ENCODE assay signal across 13 cellular contexts in the genomic region with DNA sequence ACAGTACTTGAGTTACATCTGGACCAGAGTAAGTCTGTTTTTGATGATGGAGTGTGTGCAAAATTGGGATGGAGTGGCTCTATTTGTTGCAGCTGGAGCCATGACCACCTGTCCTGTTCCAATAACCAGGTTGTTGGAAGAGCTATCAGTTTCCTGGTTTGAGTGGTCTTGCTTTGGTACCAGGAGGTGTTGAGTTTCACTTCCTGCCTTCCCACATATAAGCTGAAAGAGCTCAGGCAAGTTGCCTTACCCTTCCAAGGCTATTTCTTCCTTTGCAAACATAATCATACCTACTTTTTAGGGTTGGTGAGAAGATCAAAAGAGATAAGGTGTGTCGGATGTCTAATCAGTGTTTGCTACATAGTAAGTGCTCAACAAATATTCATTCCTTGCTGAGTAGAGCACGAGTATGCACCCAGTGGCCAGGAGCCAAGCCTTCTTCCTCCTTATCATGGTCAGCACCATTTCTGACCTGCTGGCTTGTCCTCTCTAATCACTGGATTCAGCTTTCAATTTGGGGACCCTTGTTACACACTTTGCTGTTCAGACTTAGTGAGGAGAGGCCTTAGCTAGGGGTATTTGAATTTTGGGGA. TPM values are rescaled to one million over a fixed set of nuclear protein-coding genes. Genes with fewer than 3 reads are reported as not detected.
"Had no signal": no experiment of that assay in that cellular context is flagged by ENCODE, and none has a peak within 500 bp of the region (broad histone marks: within the 10 kb centered on the region; RNA-seq: fewer than 3 reads in every experiment).

No MANE protein-coding gene starts in this region.

- H3K4me3 ChIP-seq: cardiac muscle cell, thyroid gland had no signal

- H3K27me3 ChIP-seq: cardiac muscle cell, thyroid gland had no signal

- H3K27ac ChIP-seq: cardiac muscle cell, parathyroid adenoma, thyroid gland had no signal

- H3K4me3 Mint-ChIP-seq: activated B cell treated with CpG ODN at 0.5 μM for 24 hours, naive B cell had no signal

- H3K4me1 Mint-ChIP-seq: activated B cell treated with CpG ODN at 0.5 μM for 24 hours, naive B cell had no signal

- H3K27me3 Mint-ChIP-seq: activated B cell treated with CpG ODN at 0.5 μM for 24 hours had no signal

- DNase-seq: activated B cell treated with CpG ODN at 0.5 μM for 24 hours; activated CD4-positive, alpha-beta T cell treated with anti-CD3 and anti-CD28 coated beads, Interleukin-2, amount 50 U/mL, for 1 hour; activated effector memory CD4-positive, alpha-beta T cell treated with anti-CD3 and anti-CD28 coated beads, Interleukin-2, amount 50 U/mL, for 16 hours; activated T-cell treated with anti-CD3 and anti-CD28 coated beads, Interleukin-2, amount 50 U/mL, for 1 hour; mammary epithelial cell; naive B cell; stimulated activated CD4-positive, alpha-beta T cell treated with anti-CD3 and anti-CD28 coated beads, Interleukin-12 subunit alpha, Interleukin-12 subunit beta, amount 100 ng/mL, for 4 hours; stimulated activated CD4-positive, alpha-beta T cell treated with anti-CD3 and anti-CD28 coated beads, Interleukin-2, amount 100 ng/mL, for 24 hours; thyroid gland had no signal

- H3K27ac Mint-ChIP-seq: activated B cell treated with CpG ODN at 0.5 μM for 24 hours; activated naive CD4-positive, alpha-beta T cell treated with anti-CD3 and anti-CD28 coated beads, Interleukin-2, amount 50 U/mL, for 72 hours; naive B cell had no signal

- H3K9me3 Mint-ChIP-seq: activated B cell treated with CpG ODN at 0.5 μM for 24 hours; activated naive CD4-positive, alpha-beta T cell treated with anti-CD3 and anti-CD28 coated beads, Interleukin-2, amount 50 U/mL, for 72 hours had no signal

- H3K36me3 ChIP-seq: cardiac muscle cell, thyroid gland had no signal

- H3K36me3 Mint-ChIP-seq: activated naive CD4-positive, alpha-beta T cell treated with anti-CD3 and anti-CD28 coated beads, Interleukin-2, amount 50 U/mL, for 72 hours; naive B cell had no signal

- H3K9me3 ChIP-seq: thyroid gland had no signal

- H3K4me1 ChIP-seq: parathyroid adenoma had no signal

RNA-seq across cellular contexts. Expression of a gene that starts 12.7 kb away (rescaled TPM):
- total RNA-seq: activated B cell treated with CpG ODN at 0.5 μM for 24 hours; activated naive CD4-positive, alpha-beta T cell treated with anti-CD3 and anti-CD28 coated beads, Interleukin-2, amount 50 U/mL, for 72 hours; mononuclear cell had no signal
